Comparison of ENCODE assay signal across 16 cellular contexts in the genomic region with DNA sequence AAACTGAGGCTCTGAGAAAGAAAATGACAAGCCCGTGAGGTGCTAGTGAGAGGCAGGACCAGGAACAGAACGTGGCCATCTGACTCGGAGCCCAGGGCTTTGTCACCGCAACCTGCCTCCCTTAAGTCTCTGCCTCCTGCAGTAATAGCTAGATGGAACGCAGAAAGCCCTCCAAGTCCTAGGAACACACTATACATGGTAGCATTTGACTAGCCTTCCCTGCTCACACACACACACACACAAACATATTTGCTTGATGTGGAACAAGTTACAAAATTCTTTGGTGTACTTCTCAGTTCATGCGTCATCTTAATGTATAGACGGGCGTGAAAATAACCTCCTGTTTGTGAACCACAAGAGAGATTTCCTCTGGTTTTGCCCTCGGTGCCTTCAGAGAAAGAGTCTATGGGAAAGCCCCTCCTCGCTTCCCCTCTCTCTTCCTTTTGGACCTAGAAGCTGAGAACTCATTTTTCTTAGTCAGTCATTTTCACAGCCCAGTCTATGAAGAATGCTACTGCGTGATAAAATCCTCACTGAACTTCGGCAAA. TPM values are rescaled to one million over a fixed set of nuclear protein-coding genes. Genes with fewer than 3 reads are reported as not detected.
DNase-seq lines count a peak whose midpoint lies in the region; ATAC-seq, FAIRE-seq and TF ChIP-seq lines count a peak whose summit lies in the region.
"Had no signal": no experiment of that assay in that cellular context is flagged by ENCODE, and none has a peak within 500 bp of the region (broad histone marks: within the 10 kb centered on the region; RNA-seq: fewer than 3 reads in every experiment).

No MANE protein-coding gene starts in this region.

- in situ Hi-C loops in GM12878 (cut with MboI): no loop called here

- TF ChIP-seq RAD21 in GM12878 (IDR thresholded peaks at IDR 0.05; ENCODE audit: insufficient read depth, low read depth, low read length): no peak

- no peaks in the 10 kb centered on the region for H4K20me1 ChIP-seq in BLaER1 treated with 17β-estradiol and CSF1 and Interleukin-3, amounts not matched to agents 10 nM and 100 nM
- no peaks in the 10 kb centered on the region for H4K20me1 ChIP-seq in Karpas-422 (ENCODE audit: insufficient read depth, low read depth, low read length)
- no peaks in the 10 kb centered on the region for H4K20me1 ChIP-seq in GM12878 (ENCODE audit: control insufficient read depth, insufficient read depth)
- no peaks in the 10 kb centered on the region for H4K20me1 ChIP-seq in smooth muscle cell (ENCODE audit: low read depth)

- peak overlapping the region; percentile 20 to 93 (median 65) for H3K4me2 ChIP-seq in BLaER1 treated with 17β-estradiol and CSF1 and Interleukin-3, amounts not matched to agents 10 nM and 100 nM
- H3K4me2 ChIP-seq in Karpas-422 (ENCODE audit: low read depth, low read length, poor library complexity, severe bottlenecking) (peak overlapping the region; percentile 52), GM12878 (ENCODE audit: control insufficient read depth, insufficient read depth) (peak overlapping the region; percentile 31), smooth muscle cell (no peak overlapping the region)

- no peak for TF ChIP-seq POLR2A in GM12878 (IDR thresholded peaks at IDR 0.05; ENCODE audit: low read depth, low read length)

- H3K9me3 ChIP-seq in BLaER1 treated with 17β-estradiol and CSF1 and Interleukin-3, amounts not matched to agents 10 nM and 100 nM (replicated peaks in 1 of 11): peaks cover 3 to 20% (median 12%) of the 10 kb centered on the region in 11 experiments; a peak in 17 of 22 replicates
- H3K9me3 ChIP-seq in Karpas-422 (ENCODE audit: low read length) (no peaks in the 10 kb centered on the region), GM12878 (replicated peaks; ENCODE audit: control insufficient read depth, insufficient read depth, low read length) (no peaks in the 10 kb centered on the region), smooth muscle cell (replicated peaks; ENCODE audit: low read depth) (no peaks in the 10 kb centered on the region)
- H3K9me3 ChIP-seq: breast epithelium, lower lobe of right lung had no signal

- WGBS in GM12878 (ENCODE audit: insufficient coverage, insufficient replicate concordance, low lambda C conversion rate, missing lambda C conversion rate): 11% methylated on average over 12 of the region's 12 CpGs
- 92% methylated on average over 12 of the region's 12 CpGs for WGBS in smooth muscle cell (ENCODE audit: low lambda C conversion rate)

- CTCF ChIA-PET in GM12878 (lab: Yijun Ruan, JAX): no interaction called here

- H3K4me1 ChIP-seq in BLaER1 treated with 17β-estradiol and CSF1 and Interleukin-3, amounts not matched to agents 10 nM and 100 nM: peaks cover 8 to 37% (median 14%) of the 10 kb centered on the region in 10 experiments; a peak in 19 of 20 replicates
- H3K4me1 ChIP-seq in Karpas-422 (ENCODE audit: low read length): peaks cover 7% of the 10 kb centered on the region
- H3K4me1 ChIP-seq in GM12878 (ENCODE audit: control insufficient read depth, insufficient read depth, low read length): 0 out of 2 replicates have a peak, but pooled peaks cover 4% of the 10 kb centered on the region
- no peaks in the 10 kb centered on the region for H3K4me1 ChIP-seq in smooth muscle cell (ENCODE audit: low read depth)
- H3K4me1 ChIP-seq: breast epithelium, lower lobe of right lung had no signal

- H3K27me3 ChIP-seq in BLaER1 treated with 17β-estradiol and CSF1 and Interleukin-3, amounts not matched to agents 10 nM and 100 nM: no peaks in the 10 kb centered on the region
- no peaks in the 10 kb centered on the region for H3K27me3 ChIP-seq in Karpas-422 (ENCODE audit: low read length)
- no peaks in the 10 kb centered on the region for H3K27me3 ChIP-seq in GM12878 (replicated peaks in 1 of 2; ENCODE audit: control insufficient read depth in 2 of 2, insufficient read depth in 2 of 2, low read length in 1 of 2)
- no peaks in the 10 kb centered on the region for H3K27me3 ChIP-seq in smooth muscle cell (ENCODE audit: low read depth)
- H3K27me3 ChIP-seq: breast epithelium had no signal

- RAD21 ChIA-PET in GM12878 (lab: Charles Lee; ENCODE audit: unreplicated experiment): interaction anchor here (1.1 kb wide), 2 partner anchors 11 to 130 kb away, joined by 3 read pairs; no protein-coding TSS in a partner anchor

- TF ChIP-seq CTCF in GM12865 (IDR thresholded peaks at IDR 0.05; ENCODE audit: insufficient read depth, low read depth, low read length, missing control alignments): no peak
- no peak for TF ChIP-seq CTCF in GM12878 (IDR thresholded peaks at IDR 0.05 in 2 of 3, conservative IDR thresholded peaks at IDR 0.05 in 1 of 3; ENCODE audit: control insufficient read depth in 2 of 3, extremely low read depth in 1 of 3, insufficient read depth in 1 of 3, low read depth in 3 of 3, low read length in 3 of 3)
- TF ChIP-seq CTCF in smooth muscle cell (IDR thresholded peaks at IDR 0.05; ENCODE audit: borderline replicate concordance, insufficient read depth, poor library complexity, severe bottlenecking): no peak

- POLR2A ChIA-PET in GM12878 (lab: Charles Lee): interaction anchor here (0.7 kb wide), 1 partner anchor 87 kb away, joined by 4 read pairs; no protein-coding TSS in a partner anchor

- TF ChIP-seq EP300 in GM12878 (IDR thresholded peaks at IDR 0.05; ENCODE audit: borderline replicate concordance in 1 of 2, control insufficient read depth in 1 of 2, low read depth in 2 of 2, low read length in 2 of 2): no peak

- no TSS peak for BruUV-seq in GM12878 (replicated peaks; lab: Mats Ljungman, UMichigan)

- intact Hi-C loops in GM12878 (cut with micrococcal nuclease; ENCODE audit: unreplicated experiment): no loop called here

- ATAC-seq in GM12878: peak; percentile 64
- ATAC-seq in HG03280 (IDR thresholded peaks at IDR 0.05; ENCODE audit: unreplicated experiment): no peak
- ATAC-seq: lower lobe of right lung had no signal

- peak; percentile 23 for FAIRE-seq in GM12878 (lab: Jason Lieb, UNC)
- FAIRE-seq: H1 had no signal

- DNase-seq in GM12865 (ENCODE audit: low read depth): peak; percentile 40
- DNase-seq in Karpas-422: no peak
- DNase-seq in GM12878 (ENCODE audit: low read depth, low spot score): peak; percentile 20
- no peak for DNase-seq in smooth muscle cell (lab: John Stamatoyannopoulos, UW; ENCODE audit: unreplicated experiment)
- DNase-seq in AG08396 (ENCODE audit: low spot score): no peak
- no peak for DNase-seq in cortex of kidney (lab: John Stamatoyannopoulos, UW)
- DNase-seq: hypothalamus, KG1, lower lobe of right lung, NCI-H2081, occipital lobe, RPMI8226 had no signal

- H3K4me3 ChIP-seq in BLaER1 treated with 17β-estradiol and CSF1 and Interleukin-3, amounts not matched to agents 10 nM and 100 nM: peak overlapping the region in 2 of 10 experiments; percentile 15 to 26; a peak in 3 of 20 replicates
- H3K4me3 ChIP-seq in GM12865 (ENCODE audit: low read depth, low read length): no peak overlapping the region
- peak overlapping the region; percentile 30; the same call in 1 of the 2 replicates for H3K4me3 ChIP-seq in Karpas-422 (ENCODE audit: low read length)
- no peak overlapping the region for H3K4me3 ChIP-seq in GM12878
- H3K4me3 ChIP-seq in smooth muscle cell: no peak overlapping the region
- H3K4me3 ChIP-seq: breast epithelium, lower lobe of right lung had no signal

- H3K79me2 ChIP-seq in Karpas-422 (ENCODE audit: low read length) (no peaks in the 10 kb centered on the region), GM12878 (ENCODE audit: control insufficient read depth, insufficient read depth, low read length) (no peaks in the 10 kb centered on the region), smooth muscle cell (ENCODE audit: low read depth) (no peaks in the 10 kb centered on the region)

- H3K27ac ChIP-seq in BLaER1 treated with 17β-estradiol and CSF1 and Interleukin-3, amounts not matched to agents 10 nM and 100 nM: peak overlapping the region in 7 of 11 experiments; percentile 27 to 68 (median 59); a peak in 13 of 22 replicates
- no peak overlapping the region for H3K27ac ChIP-seq in Karpas-422 (ENCODE audit: low read length)
- no peak overlapping the region for H3K27ac ChIP-seq in GM12878 (ENCODE audit: control insufficient read depth, insufficient read depth)
- no peak overlapping the region for H3K27ac ChIP-seq in smooth muscle cell (ENCODE audit: low read depth)
- H3K27ac ChIP-seq: breast epithelium, lower lobe of right lung had no signal

- H3K9ac ChIP-seq in BLaER1 treated with 17β-estradiol and CSF1 and Interleukin-3, amounts not matched to agents 10 nM and 100 nM: peak overlapping the region in 5 of 11 experiments; percentile 31 to 60 (median 40); a peak in 6 of 22 replicates
- H3K9ac ChIP-seq in Karpas-422 (ENCODE audit: low read length) (peak overlapping the region; percentile 29; the same call in 1 of the 2 replicates), GM12878 (ENCODE audit: control insufficient read depth, insufficient read depth, low read length) (no peak overlapping the region), smooth muscle cell (ENCODE audit: low read depth) (no peak overlapping the region)

- no peaks in the 10 kb centered on the region for H3K36me3 ChIP-seq in BLaER1 treated with 17β-estradiol and CSF1 and Interleukin-3, amounts not matched to agents 10 nM and 100 nM
- H3K36me3 ChIP-seq in Karpas-422 (ENCODE audit: insufficient read depth, low read length): no peaks in the 10 kb centered on the region
- H3K36me3 ChIP-seq in GM12878 (ENCODE audit: control insufficient read depth in 2 of 2, insufficient read depth in 2 of 2, low read length in 1 of 2): no peaks in the 10 kb centered on the region
- no peaks in the 10 kb centered on the region for H3K36me3 ChIP-seq in smooth muscle cell (ENCODE audit: low read depth)
- H3K36me3 ChIP-seq: breast epithelium, lower lobe of right lung had no signal

- SMC1A ChIA-PET in GM12878 (lab: Charles Lee; ENCODE audit: uncharacterized antibody, unreplicated experiment): interaction anchor here (1.4 kb wide), 1 partner anchor 12 kb away, joined by 3 read pairs; no protein-coding TSS in a partner anchor

- no peaks in the 10 kb centered on the region for H3K9me2 ChIP-seq in Karpas-422 (replicated peaks; ENCODE audit: insufficient read depth, low read length)

- H2AFZ ChIP-seq in Karpas-422 (ENCODE audit: low read length) (peak overlapping the region; percentile 82), GM12878 (ENCODE audit: control insufficient read depth, low read depth, low read length) (peak overlapping the region; percentile 58), smooth muscle cell (ENCODE audit: low read depth) (no peak overlapping the region)

- H3F3A ChIP-seq in smooth muscle cell (ENCODE audit: low read depth): no peaks in the 10 kb centered on the region

RNA-seq across cellular contexts. Expression of gene C6orf52, which starts 38.8 kb away (rescaled TPM):
- not detected in 2 replicates for total RNA-seq in Karpas-422 (2014; rRNA removed; shearing (Covaris generic); ENCODE audit: low replicate concordance)
- total RNA-seq in GM12878 (2013; cell fraction: nucleolus; rRNA removed): not detected in 2 replicates
- total RNA-seq in GM12878 (2014; rRNA removed) (2.7 and 3.3 TPM in 2 replicates), GM12878 (2014; rRNA removed; fragmentation: Illumina TruSeq; extraction: Trizol) (2.8 and 4.1 TPM in 2 replicates), GM12878 (2021) (3.0 and 3.2 TPM in 2 replicates), smooth muscle cell (2.4 and 6.5 TPM in 2 replicates)
- 4.5 TPM for polyA plus RNA-seq in GM12878 (2011; ENCODE audit: low read depth)
- polyA plus RNA-seq in GM12878 (2011; rRNA removed) (5.5 and 6.0 TPM in 2 replicates), GM12878 (2014; fragmentation: Illumina TruSeq; extraction: Trizol) (4.3 and 5.7 TPM in 2 replicates), GM12878 (2014; fragmentation: Nextera tagmentation; extraction: Ambion mirVana) (10 to 100 TPM; 13.1 to 15.1 TPM), GM12878 (2014; rRNA removed) (1.7 and 2.9 TPM in 2 replicates), GM12878 (2016; fragmentation: Nextera tagmentation; extraction: Ambion mirVana) (1 to 10 TPM; 7.4 to 9.3 TPM), smooth muscle cell (7.7 and 9.5 TPM in 2 replicates)
- 6.3 and 7.9 TPM in 2 replicates for polyA plus RNA-seq in GM12878 (2011; cell fraction: cytosol; rRNA removed)
- polyA plus RNA-seq in GM12878 (2011; cell fraction: nucleus; rRNA removed): 3.1 and 3.3 TPM in 2 replicates
- polyA plus RNA-seq in GM12878 (2012): 0.83 and 1.9 TPM in 2 replicates
- 3.0 TPM in 2 replicates for polyA minus RNA-seq in GM12878 (2011; rRNA and poly(A)+ RNA removed)
- polyA minus RNA-seq in GM12878 (2011; cell fraction: cytosol; rRNA and poly(A)+ RNA removed): not detected in 2 replicates
- polyA minus RNA-seq in GM12878 (2011; cell fraction: nucleus; rRNA and poly(A)+ RNA removed): 1.1 TPM in 1 of 2 replicates, not detected in the other

RNA-seq across cellular contexts. Expression of gene PAK1IP1, which starts 39.2 kb away (rescaled TPM):
- total RNA-seq in Karpas-422 (2014; rRNA removed; shearing (Covaris generic); ENCODE audit: low replicate concordance): 12.3 and 14.3 TPM in 2 replicates
- total RNA-seq in GM12878 (2013; cell fraction: nucleolus; rRNA removed): 5.1 and 5.6 TPM in 2 replicates
- 26.3 and 27.4 TPM in 2 replicates for total RNA-seq in GM12878 (2014; rRNA removed)
- 43.8 and 44.1 TPM in 2 replicates for total RNA-seq in GM12878 (2014; rRNA removed; fragmentation: Illumina TruSeq; extraction: Trizol)
- 25.9 and 26.0 TPM in 2 replicates for total RNA-seq in GM12878 (2021)
- polyA plus RNA-seq in GM12878 (2011; ENCODE audit: low read depth): 8.0 TPM
- polyA plus RNA-seq in GM12878 (2011; rRNA removed): 36.6 and 46.4 TPM in 2 replicates
- polyA plus RNA-seq in GM12878 (2011; cell fraction: cytosol; rRNA removed): 17.3 and 19.7 TPM in 2 replicates
- polyA plus RNA-seq in GM12878 (2011; cell fraction: nucleus; rRNA removed): 12.8 and 16.3 TPM in 2 replicates
- 13.2 and 16.3 TPM in 2 replicates for polyA plus RNA-seq in GM12878 (2012)
- polyA plus RNA-seq in GM12878 (2014; fragmentation: Illumina TruSeq; extraction: Trizol): 51.4 and 58.8 TPM in 2 replicates
- 10 to 100 TPM; 86.1 to 98.5 TPM for polyA plus RNA-seq in GM12878 (2014; fragmentation: Nextera tagmentation; extraction: Ambion mirVana)
- polyA plus RNA-seq in GM12878 (2014; rRNA removed): 23.3 and 26.2 TPM in 2 replicates
- polyA plus RNA-seq in GM12878 (2016; fragmentation: Nextera tagmentation; extraction: Ambion mirVana): 10 to 100 TPM; 71.0 to 73.0 TPM
- polyA minus RNA-seq in GM12878 (2011; rRNA and poly(A)+ RNA removed): 10.4 and 17.6 TPM in 2 replicates
- 6.4 and 6.7 TPM in 2 replicates for polyA minus RNA-seq in GM12878 (2011; cell fraction: cytosol; rRNA and poly(A)+ RNA removed)
- 4.5 and 6.1 TPM in 2 replicates for polyA minus RNA-seq in GM12878 (2011; cell fraction: nucleus; rRNA and poly(A)+ RNA removed)
- 20.9 and 23.8 TPM in 2 replicates for total RNA-seq in smooth muscle cell
- 19.4 and 22.0 TPM in 2 replicates for polyA plus RNA-seq in smooth muscle cell

Comparison
In these comparisons a context has a peak if more than half of its experiments do, and no peak if none do; other contexts are left out.
1. H3K27ac ChIP-seq: peak in BLaER1 treated with 17β-estradiol and CSF1 and Interleukin-3, amounts not matched to agents 10 nM and 100 nM (7 of 11); none in Karpas-422 (single experiment), GM12878 (single experiment) and smooth muscle cell (single experiment).
2. DNase-seq: peak in GM12865 (single experiment) and GM12878 (single experiment); none in Karpas-422 (single experiment), smooth muscle cell (single experiment), AG08396 (single experiment) and cortex of kidney (single experiment).